Comparison of ENCODE assay signal across 8 cellular contexts in genomic region chr2:79935771-79936657, GRCh38.
DNase-seq lines count a peak whose midpoint lies in the region; ATAC-seq and TF ChIP-seq lines count a peak whose summit lies in the region.

No MANE protein-coding gene starts in this region.

- intact Hi-C loops in IMR-90 (cut with micrococcal nuclease) (loop anchor here (1.0 to 10.0 kb wide), 5 partner anchors 116 to 563 kb away; no protein-coding TSS in a partner anchor), PC-9 (cut with micrococcal nuclease; ENCODE audit: unreplicated experiment) (no loop called here)

- TF ChIP-seq CTCF in IMR-90 (conservative IDR thresholded peaks at IDR 0.05; ENCODE audit: low read depth, low read length) = peak; percentile 94
- peak; percentile 62 for TF ChIP-seq CTCF in PC-9 (conservative IDR thresholded peaks at IDR 0.05)

- peaks cover 3% of the 10 kb centered on the region for H3K27me3 ChIP-seq in IMR-90 (ENCODE audit: control insufficient read depth, insufficient read depth, low read length)
- peaks cover 24% of the 10 kb centered on the region; the same call in 1 of the 2 replicates for H3K27me3 ChIP-seq in PC-9 (ENCODE audit: insufficient read depth, low read depth)

- no peaks in the 10 kb centered on the region for H3K79me2 ChIP-seq in PC-9 (ENCODE audit: low read depth)

- H3K9me3 ChIP-seq in IMR-90 (ENCODE audit: control insufficient read depth, insufficient read depth, low read length) (no peaks in the 10 kb centered on the region), PC-9 (ENCODE audit: insufficient read depth, low read depth) (no peaks in the 10 kb centered on the region)

- H3K4ac ChIP-seq in IMR-90 (ENCODE audit: low read depth, low read length) = no peak overlapping the region

- no peak overlapping the region for H3K23ac ChIP-seq in IMR-90 (ENCODE audit: low read depth, low read length)

- H2AK9ac ChIP-seq in IMR-90 (replicated peaks; ENCODE audit: low read depth, low read length, poor library complexity) = no peak overlapping the region

- no CpG with 5 or more reads among the region's 9 CpGs for WGBS in IMR-90 (ENCODE audit: extremely low coverage in 2 of 2, insufficient read length in 1 of 2), 2 experiments

- no peak overlapping the region for H3K9ac ChIP-seq in IMR-90 (ENCODE audit: low read depth, low read length)

- H3K36me3 Mint-ChIP-seq in activated T-cell treated with anti-CD3 and anti-CD28 coated beads, Interleukin-2, amount 50 U/mL, for 4 hours (ENCODE audit: insufficient read depth) = no peaks in the 10 kb centered on the region

- H4K20me1 ChIP-seq in IMR-90 (ENCODE audit: insufficient read depth, low read length) (no peaks in the 10 kb centered on the region), PC-9 (ENCODE audit: insufficient read depth) (no peaks in the 10 kb centered on the region)

- DNase-seq in EL = peak; percentile 61
- peak; percentile 84 for DNase-seq in IMR-90
- peak; percentile 9 to 38 for DNase-seq in PC-9
- peak; percentile 53 for DNase-seq in ecto neural progenitor cell (ENCODE audit: low spot score)
- peak; percentile 44 to 62 for DNase-seq in lung microvascular endothelial cell (ENCODE audit: low read depth in 2 of 2)
- no peak for DNase-seq in activated T-cell treated with anti-CD3 and anti-CD28 coated beads, Interleukin-2, amount 50 U/mL, for 4 hours

- H3K56ac ChIP-seq in IMR-90 (ENCODE audit: extremely low read depth, insufficient read depth, low read length) = no peak overlapping the region

- H4K91ac ChIP-seq in IMR-90 (ENCODE audit: insufficient read depth, low read depth, low read length) = no peak overlapping the region

- no peak overlapping the region for H4K5ac ChIP-seq in IMR-90 (ENCODE audit: low read depth, low read length)

- H2BK20ac ChIP-seq in IMR-90 (ENCODE audit: low read depth, low read length) = no peak overlapping the region

- H3K9me2 ChIP-seq in PC-9 (ENCODE audit: insufficient read depth) = no peaks in the 10 kb centered on the region

- no peak for TF ChIP-seq POLR2A in IMR-90 (IDR thresholded peaks at IDR 0.05; ENCODE audit: low read depth, low read length)

- H3K4me1 ChIP-seq in IMR-90 (ENCODE audit: control insufficient read depth, insufficient read depth, low read length) = no peaks in the 10 kb centered on the region
- H3K4me1 ChIP-seq in PC-9 (replicated peaks; ENCODE audit: insufficient read depth) = no peaks in the 10 kb centered on the region

- BruUV-seq in IMR-90 (replicated peaks; lab: Mats Ljungman, UMichigan) (no TSS peak), PC-9 (replicated peaks; lab: Mats Ljungman, UMichigan) (no TSS peak)

- H2AFZ ChIP-seq in IMR-90 (replicated peaks; ENCODE audit: low read length, poor library complexity) (peak overlapping the region; percentile 71), PC-9 (no peak overlapping the region)

- POLR2A ChIA-PET in IMR-90 (lab: Charles Lee; ENCODE audit: unreplicated experiment) = no interaction called here
- POLR2A ChIA-PET in PC-9 (lab: Charles Lee; ENCODE audit: unreplicated experiment) = no interaction called here

- H3K9me3 Mint-ChIP-seq in activated T-cell treated with anti-CD3 and anti-CD28 coated beads, Interleukin-2, amount 50 U/mL, for 4 hours = peaks cover 3% of the 10 kb centered on the region

- H2BK120ac ChIP-seq in IMR-90 (ENCODE audit: low read depth, low read length) = no peak overlapping the region

- no peak overlapping the region for H2BK5ac ChIP-seq in IMR-90 (ENCODE audit: low read depth, low read length, poor library complexity, severe bottlenecking)

- H3K4me1 Mint-ChIP-seq in activated T-cell treated with anti-CD3 and anti-CD28 coated beads, Interleukin-2, amount 50 U/mL, for 4 hours (ENCODE audit: low read depth) = no peaks in the 10 kb centered on the region

- CTCF ChIA-PET in IMR-90 (lab: Yijun Ruan, JAX) = interaction anchor here (0.6 to 1.0 kb wide), 3 partner anchors 252 to 563 kb away, joined by 3 to 4 read pairs (median 3); no protein-coding TSS in a partner anchor
- CTCF ChIA-PET in PC-9 (lab: Charles Lee) = interaction anchor here (0.7 kb wide), 2 partner anchors 200 to 205 kb away, joined by 3 read pairs; no protein-coding TSS in a partner anchor

- no peaks in the 10 kb centered on the region for H3K9me1 ChIP-seq in IMR-90 (ENCODE audit: insufficient read depth, low read length)

- H3K27ac ChIP-seq in IMR-90 (ENCODE audit: insufficient read depth, low read length) (no peak overlapping the region), PC-9 (no peak overlapping the region)

- H3K14ac ChIP-seq in IMR-90 (replicated peaks; ENCODE audit: low read depth, low read length) = no peak overlapping the region

- H3K36me3 ChIP-seq in IMR-90 (ENCODE audit: control insufficient read depth, insufficient read depth, low read length) (no peaks in the 10 kb centered on the region), PC-9 (ENCODE audit: low read depth) (no peaks in the 10 kb centered on the region)

- in situ Hi-C loops in IMR-90 (cut with MboI; ENCODE audit: low sequenced_read_pairs) = loop anchor here (10.0 kb wide), 2 partner anchors 299 to 559 kb away; no protein-coding TSS in a partner anchor

- dilution Hi-C loops in IMR-90 (cut with HindIII; ENCODE audit: low sequenced_read_pairs, unreplicated experiment) = no loop called here

- no peak overlapping the region for H2BK15ac ChIP-seq in IMR-90 (ENCODE audit: low read depth, low read length)

- no peak overlapping the region; a peak in 1 of 4 replicates for H4K8ac ChIP-seq in IMR-90 (ENCODE audit: low read depth in 2 of 2, low read length in 2 of 2)

- no peak overlapping the region for H3K4me3 Mint-ChIP-seq in activated T-cell treated with anti-CD3 and anti-CD28 coated beads, Interleukin-2, amount 50 U/mL, for 4 hours

- H3K4me3 ChIP-seq in IMR-90 (ENCODE audit: insufficient read depth, low read depth, low read length) (no peak overlapping the region), PC-9 (no peak overlapping the region)

- H3K18ac ChIP-seq in IMR-90 (ENCODE audit: low read depth, low read length) = no peak overlapping the region

- no peaks in the 10 kb centered on the region for H3K79me1 ChIP-seq in IMR-90 (ENCODE audit: low read depth in 1 of 2, low read length in 2 of 2)

- no peaks in the 10 kb centered on the region for H3F3A ChIP-seq in PC-9 (ENCODE audit: insufficient read depth, low read depth)

- no peak overlapping the region for H2AK5ac ChIP-seq in IMR-90 (ENCODE audit: low read depth, low read length)

- no peaks in the 10 kb centered on the region for H3K27me3 Mint-ChIP-seq in activated T-cell treated with anti-CD3 and anti-CD28 coated beads, Interleukin-2, amount 50 U/mL, for 4 hours (ENCODE audit: low read depth)

- ATAC-seq in GM21360 (IDR thresholded peaks at IDR 0.05; ENCODE audit: unreplicated experiment) (peak; percentile 78), IMR-90 (ENCODE audit: low read depth) (peak; percentile 92), GM21737 (IDR thresholded peaks at IDR 0.05; ENCODE audit: unreplicated experiment) (no peak)
- ATAC-seq in activated T-cell treated with anti-CD3 and anti-CD28 coated beads, Interleukin-2, amount 50 U/mL, for 4 hours = no peak

- peak overlapping the region; percentile 94 for H3K4me2 ChIP-seq in IMR-90 (ENCODE audit: low read depth, low read length)
- no peak overlapping the region for H3K4me2 ChIP-seq in PC-9

- TF ChIP-seq RAD21 in IMR-90 (IDR thresholded peaks at IDR 0.05; ENCODE audit: low read length) = peak; percentile 86

TF ChIP-seq in IMR-90, 13 proteins besides CTCF, POLR2A, EP300 and RAD21:
- TF ChIP-seq MAZ (IDR thresholded peaks at IDR 0.05; ENCODE audit: borderline replicate concordance, low read depth, low read length) (no peak), NFE2L2 (IDR thresholded peaks at IDR 0.05; ENCODE audit: low read depth, low read length) (peak; percentile 63), CEBPB (IDR thresholded peaks at IDR 0.05; ENCODE audit: low read depth, low read length) (peak; percentile 99), SMC3 (IDR thresholded peaks at IDR 0.05; ENCODE audit: low read depth, low read length) (peak; percentile 65)
TF ChIP-seq in IMR-90: peak in this region for 3.

Comparison
In these comparisons a context has a peak if more than half of its experiments do, and no peak if none do; other contexts are left out.
1. ATAC-seq: peak in GM21360 (single experiment) and IMR-90 (single experiment); none in GM21737 (single experiment) and activated T-cell treated with anti-CD3 and anti-CD28 coated beads, Interleukin-2, amount 50 U/mL, for 4 hours (0 of 2).